14 cellular contexts compared by ENCODE assay signal in genomic region chr10:101446947-101447346, GRCh38.
"Had no signal": no experiment of that assay in that cellular context is flagged by ENCODE, and none has a peak within 500 bp of the region (broad histone marks: within the 10 kb centered on the region; RNA-seq: fewer than 3 reads in every experiment).

No MANE protein-coding gene starts in this region.

- DNase-seq: activated CD4-positive, alpha-beta memory T cell treated with anti-CD3 and anti-CD28 coated beads, Interleukin-2, amount 10 ng/mL, durations not matched to agents 7 days and 5 days; activated CD4-positive, alpha-beta T cell treated with anti-CD3 and anti-CD28 coated beads, Interleukin-2, amount 10 ng/mL, durations not matched to agents 24 days and 14 days; activated effector memory CD4-positive, alpha-beta T cell treated with Interleukin-2 at 50 U/mL for 16 hours; activated naive CD4-positive, alpha-beta T cell treated with anti-CD3 and anti-CD28 coated beads for 36 hours; activated naive CD8-positive, alpha-beta T cell treated with anti-CD3 and anti-CD28 coated beads, Interleukin-2, amount 10 ng/mL, durations not matched to agents 7 days and 5 days; activated T-cell treated with anti-CD3 and anti-CD28 coated beads, Interleukin-2, amount 50 U/mL, for 72 hours; amygdala; kidney; occipital lobe; stimulated activated CD4-positive, alpha-beta T cell treated with anti-CD3 and anti-CD28 coated beads, Interleukin-1b, Interleukin-23, amount 100 ng/mL, for 48 hours; T-helper 2 cell; thyroid gland had no signal

- H3K4me3 ChIP-seq: skin epidermis, thyroid gland had no signal

- ATAC-seq: activated T-cell treated with anti-CD3 and anti-CD28 coated beads, Interleukin-2, amount 50 U/mL, for 72 hours; left lobe of liver had no signal

- H3K27me3 ChIP-seq: thyroid gland had no signal

- H3K36me3 ChIP-seq: thyroid gland had no signal

- H3K27ac ChIP-seq: skin epidermis, thyroid gland had no signal

- H3K9me3 ChIP-seq: thyroid gland had no signal
